Comparison of ENCODE assay signal across 1 cellular context in genomic region chr13:113588394-113589111, GRCh38.
TF ChIP-seq lines count a peak whose summit lies in the region.

No MANE protein-coding gene starts in this region.

TF ChIP-seq in H1, 55 proteins besides CTCF, POLR2A, EP300 and RAD21:
- TF ChIP-seq KDM4A (IDR thresholded peaks at IDR 0.05; ENCODE audit: low read depth, low read length, severe bottlenecking) (no peak), KDM1A (IDR thresholded peaks at IDR 0.05; ENCODE audit: borderline replicate concordance, low read length) (no peak), ATF3 (IDR thresholded peaks at IDR 0.05; ENCODE audit: insufficient read depth, low read depth, low read length) (no peak), SP2 (IDR thresholded peaks at IDR 0.05; ENCODE audit: low read length) (no peak), SP4 (IDR thresholded peaks at IDR 0.05; ENCODE audit: low read length) (no peak), HDAC2 (IDR thresholded peaks at IDR 0.05; ENCODE audit: borderline replicate concordance in 1 of 2, low read depth in 2 of 2, low read length in 2 of 2) (no peak), CBX8 (IDR thresholded peaks at IDR 0.05; ENCODE audit: borderline replicate concordance, low read depth, low read length) (no peak), SIN3A (conservative IDR thresholded peaks at IDR 0.05 in 1 of 2, IDR thresholded peaks at IDR 0.05 in 1 of 2; ENCODE audit: low read depth in 1 of 2, low read length in 2 of 2) (no peak), GTF2F1 (IDR thresholded peaks at IDR 0.05; ENCODE audit: borderline replicate concordance, low read depth, low read length) (no peak), CEBPB (IDR thresholded peaks at IDR 0.05; ENCODE audit: low read depth, low read length) (no peak), EGR1 (IDR thresholded peaks at IDR 0.05; ENCODE audit: borderline replicate concordance, low read depth, low read length) (no peak)
